8 cellular contexts compared by ENCODE assay signal in genomic region chr1:12604114-12604874, GRCh38.
DNase-seq lines count a peak whose midpoint lies in the region; ATAC-seq lines count a peak whose summit lies in the region.

No MANE protein-coding gene starts in this region.

- ATAC-seq in HG03521 (IDR thresholded peaks at IDR 0.05; ENCODE audit: unreplicated experiment): peak; percentile 72

- DNase-seq in CMK (ENCODE audit: low read depth) (peak; percentile 81), T-helper 1 cell (peak in 4 of 5 donors; percentile 27 to 85 (median 53)), amniotic epithelial cell (ENCODE audit: low read depth) (peak; percentile 100), islet precursor cell (peak; percentile 91), superior temporal gyrus (ENCODE audit: extremely low spot score) (no peak), hippocampal formation (lab: John Stamatoyannopoulos, UW) (no peak)
- peak in 2 of 3 experiments; percentile 33 to 34 for DNase-seq in stimulated activated CD4-positive, alpha-beta T cell treated with anti-CD3 and anti-CD28 coated beads, TNF-alpha, amount 100 ng/mL, for 4 hours (ENCODE audit: low read depth in 3 of 3)

Comparison
In these comparisons a context has a peak if more than half of its experiments do, and no peak if none do; other contexts are left out.
1. DNase-seq: peak in CMK (single experiment), T-helper 1 cell (4 of 5), amniotic epithelial cell (single experiment), islet precursor cell (single experiment) and stimulated activated CD4-positive, alpha-beta T cell treated with anti-CD3 and anti-CD28 coated beads, TNF-alpha, amount 100 ng/mL, for 4 hours (2 of 3); none in superior temporal gyrus (single experiment) and hippocampal formation (0 of 2).